ENCODE assay signal across 1 cellular context in the genomic region with DNA sequence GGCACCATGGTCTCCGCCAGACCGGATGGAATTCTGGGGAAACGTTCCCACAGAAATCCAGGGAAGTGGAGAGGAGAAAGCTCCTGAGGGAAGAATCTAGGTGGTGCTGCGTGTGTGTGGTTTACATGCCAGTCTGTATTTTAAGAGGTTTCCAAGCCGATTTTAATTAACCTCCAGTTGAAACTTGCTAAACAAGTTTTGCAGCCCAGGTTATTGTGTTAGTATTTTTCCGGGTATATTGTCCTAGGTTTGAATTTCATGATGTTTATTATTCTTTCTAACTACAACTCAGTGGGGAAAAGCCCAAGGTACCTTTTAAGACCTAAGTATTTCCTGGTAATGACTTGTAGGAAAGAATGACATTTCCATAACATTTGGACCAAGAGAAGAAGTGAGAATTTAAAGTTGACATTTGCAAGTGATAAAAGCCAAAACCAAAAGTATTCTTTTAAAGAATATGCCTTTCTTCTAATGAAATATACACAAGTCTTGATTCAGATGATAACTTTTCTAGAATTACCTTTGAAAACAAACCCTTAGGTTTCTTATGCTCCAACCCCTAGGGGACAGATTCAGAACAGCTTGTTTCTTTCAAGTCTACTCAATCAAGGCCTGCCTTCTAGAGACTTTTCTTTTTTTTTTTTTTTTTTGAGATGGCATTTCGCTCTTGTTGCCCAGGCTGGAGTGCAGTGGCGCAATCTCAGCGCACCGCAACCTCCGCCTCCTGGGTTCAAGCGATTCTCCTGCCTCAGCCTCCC.
TF ChIP-seq lines count a peak whose summit lies in the region.

No MANE protein-coding gene starts in this region.

TF ChIP-seq in GM23338, 12 proteins besides CTCF, POLR2A, EP300 and RAD21 (continued from another document):
- TF ChIP-seq, protein P1, sequence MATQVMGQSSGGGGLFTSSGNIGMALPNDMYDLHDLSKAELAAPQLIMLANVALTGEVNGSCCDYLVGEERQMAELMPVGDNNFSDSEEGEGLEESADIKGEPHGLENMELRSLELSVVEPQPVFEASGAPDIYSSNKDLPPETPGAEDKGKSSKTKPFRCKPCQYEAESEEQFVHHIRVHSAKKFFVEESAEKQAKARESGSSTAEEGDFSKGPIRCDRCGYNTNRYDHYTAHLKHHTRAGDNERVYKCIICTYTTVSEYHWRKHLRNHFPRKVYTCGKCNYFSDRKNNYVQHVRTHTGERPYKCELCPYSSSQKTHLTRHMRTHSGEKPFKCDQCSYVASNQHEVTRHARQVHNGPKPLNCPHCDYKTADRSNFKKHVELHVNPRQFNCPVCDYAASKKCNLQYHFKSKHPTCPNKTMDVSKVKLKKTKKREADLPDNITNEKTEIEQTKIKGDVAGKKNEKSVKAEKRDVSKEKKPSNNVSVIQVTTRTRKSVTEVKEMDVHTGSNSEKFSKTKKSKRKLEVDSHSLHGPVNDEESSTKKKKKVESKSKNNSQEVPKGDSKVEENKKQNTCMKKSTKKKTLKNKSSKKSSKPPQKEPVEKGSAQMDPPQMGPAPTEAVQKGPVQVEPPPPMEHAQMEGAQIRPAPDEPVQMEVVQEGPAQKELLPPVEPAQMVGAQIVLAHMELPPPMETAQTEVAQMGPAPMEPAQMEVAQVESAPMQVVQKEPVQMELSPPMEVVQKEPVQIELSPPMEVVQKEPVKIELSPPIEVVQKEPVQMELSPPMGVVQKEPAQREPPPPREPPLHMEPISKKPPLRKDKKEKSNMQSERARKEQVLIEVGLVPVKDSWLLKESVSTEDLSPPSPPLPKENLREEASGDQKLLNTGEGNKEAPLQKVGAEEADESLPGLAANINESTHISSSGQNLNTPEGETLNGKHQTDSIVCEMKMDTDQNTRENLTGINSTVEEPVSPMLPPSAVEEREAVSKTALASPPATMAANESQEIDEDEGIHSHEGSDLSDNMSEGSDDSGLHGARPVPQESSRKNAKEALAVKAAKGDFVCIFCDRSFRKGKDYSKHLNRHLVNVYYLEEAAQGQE (IDR thresholded peaks at IDR 0.05; ENCODE audit: unreplicated experiment), result no peak
- TF ChIP-seq CREB1 (CRISPR knock-in tag; IDR thresholded peaks at IDR 0.05; ENCODE audit: low read depth), result no peak
- TF ChIP-seq EZH2 (IDR thresholded peaks at IDR 0.05; ENCODE audit: low read depth, unreplicated experiment), result no peak
- TF ChIP-seq STAT1 (IDR thresholded peaks at IDR 0.05; ENCODE audit: unreplicated experiment), result no peak
- TF ChIP-seq ZNF331 (CRISPR knock-in tag; IDR thresholded peaks at IDR 0.05; ENCODE audit: low read depth), result no peak
- no peak for TF ChIP-seq POLR2AphosphoS5 (IDR thresholded peaks at IDR 0.05; ENCODE audit: low read depth)
- TF ChIP-seq, protein P2, sequence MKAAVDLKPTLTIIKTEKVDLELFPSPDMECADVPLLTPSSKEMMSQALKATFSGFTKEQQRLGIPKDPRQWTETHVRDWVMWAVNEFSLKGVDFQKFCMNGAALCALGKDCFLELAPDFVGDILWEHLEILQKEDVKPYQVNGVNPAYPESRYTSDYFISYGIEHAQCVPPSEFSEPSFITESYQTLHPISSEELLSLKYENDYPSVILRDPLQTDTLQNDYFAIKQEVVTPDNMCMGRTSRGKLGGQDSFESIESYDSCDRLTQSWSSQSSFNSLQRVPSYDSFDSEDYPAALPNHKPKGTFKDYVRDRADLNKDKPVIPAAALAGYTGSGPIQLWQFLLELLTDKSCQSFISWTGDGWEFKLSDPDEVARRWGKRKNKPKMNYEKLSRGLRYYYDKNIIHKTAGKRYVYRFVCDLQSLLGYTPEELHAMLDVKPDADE (IDR thresholded peaks at IDR 0.05), result no peak
- no peak for TF ChIP-seq ZNF114 (CRISPR knock-in tag; IDR thresholded peaks at IDR 0.05)
- no peak for TF ChIP-seq JUNB (IDR thresholded peaks at IDR 0.05; ENCODE audit: unreplicated experiment)
